Comparison of ENCODE assay signal across 9 cellular contexts in the genomic region with DNA sequence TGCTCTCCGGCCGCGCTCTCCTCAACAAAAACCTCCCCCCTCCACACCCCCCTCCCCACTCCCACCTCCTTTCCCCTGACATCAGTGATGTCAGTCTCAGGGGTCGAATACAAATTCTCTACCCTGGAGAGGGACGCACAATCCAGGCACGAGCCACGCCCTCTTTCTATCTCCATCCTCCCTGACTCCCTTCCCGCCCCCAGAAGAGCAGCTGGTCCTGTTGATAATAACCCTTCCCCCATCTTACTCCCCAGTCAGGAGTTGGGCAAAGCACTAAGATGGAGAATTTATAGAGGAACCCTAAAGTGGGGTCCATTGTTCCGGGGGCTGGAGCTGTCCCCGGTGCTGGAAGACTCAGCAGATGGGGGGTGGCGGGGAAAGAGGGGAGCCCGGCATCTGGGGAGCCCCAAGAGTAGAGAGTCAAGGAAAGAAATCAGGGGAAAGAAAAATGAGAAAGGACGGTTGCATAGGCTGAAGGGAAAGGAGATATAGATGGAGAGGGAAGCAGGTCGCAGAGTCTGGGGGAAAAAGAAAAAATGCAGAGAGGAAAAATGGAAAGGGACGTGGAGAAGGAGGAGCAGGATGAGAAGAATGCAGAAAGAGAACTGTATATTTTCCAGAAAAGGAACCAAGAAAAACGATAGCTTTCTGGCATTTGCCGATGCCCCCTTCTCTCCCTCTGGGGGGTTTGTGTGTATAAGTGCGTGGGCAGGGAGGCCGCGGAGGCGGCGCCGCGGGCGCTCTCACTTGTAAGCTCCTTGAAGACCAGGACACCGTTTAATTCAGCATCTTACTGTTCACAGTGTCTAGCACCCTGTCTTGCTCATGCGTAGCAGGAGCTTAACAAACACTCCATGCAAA. TPM values are rescaled to one million over a fixed set of nuclear protein-coding genes. Genes with fewer than 3 reads are reported as not detected.
DNase-seq lines count a peak whose midpoint lies in the region; FAIRE-seq and TF ChIP-seq lines count a peak whose summit lies in the region.
"Had no signal": no experiment of that assay in that cellular context is flagged by ENCODE, and none has a peak within 500 bp of the region (broad histone marks: within the 10 kb centered on the region; RNA-seq: fewer than 3 reads in every experiment).

CELF3 (minus strand) TSS at position 33 of the 861 bp plus-strand sequence. CDS start 783 bp downstream, outside the sequence.

- TF ChIP-seq EP300 in esophagus muscularis mucosa (IDR thresholded peaks at IDR 0.05) = no peak

- no peak within 1 kb of the TSS for H3K4me3 Mint-ChIP-seq in activated CD4-positive, alpha-beta memory T cell treated with anti-CD3 and anti-CD28 coated beads for 36 hours

- peaks cover 20% of the 10 kb centered on the region for H3K27me3 ChIP-seq in effector memory CD4-positive, alpha-beta T cell (replicated peaks; ENCODE audit: control insufficient read depth, insufficient read depth, low read length, poor library complexity, severe bottlenecking)
- peaks cover 0 to 29% (median 4%) of the 10 kb centered on the region in 4 donors for H3K27me3 ChIP-seq in esophagus muscularis mucosa

- peaks cover 13% of the 10 kb centered on the region for H3K4me1 ChIP-seq in effector memory CD4-positive, alpha-beta T cell (ENCODE audit: control insufficient read depth, insufficient read depth, low read length, poor library complexity, severe bottlenecking)
- H3K4me1 ChIP-seq in esophagus muscularis mucosa = peaks cover 40 to 53% (median 48%) of the 10 kb centered on the region in 4 donors

- no peak within 1 kb of the TSS for H3K27ac Mint-ChIP-seq in activated CD4-positive, alpha-beta memory T cell treated with anti-CD3 and anti-CD28 coated beads for 36 hours

- no peaks in the 10 kb centered on the region for H3K36me3 Mint-ChIP-seq in activated CD4-positive, alpha-beta memory T cell treated with anti-CD3 and anti-CD28 coated beads for 36 hours

- CTCF ChIA-PET in activated CD4-positive, alpha-beta memory T cell treated with anti-CD3 and anti-CD28 coated beads for 36 hours (lab: Charles Lee) = interaction anchor here (1.0 kb wide), 1 partner anchor 284 kb away, joined by 3 read pairs; no protein-coding TSS in a partner anchor

- no peak for TF ChIP-seq CTCF in esophagus muscularis mucosa (IDR thresholded peaks at IDR 0.05)

- no peaks in the 10 kb centered on the region for H3K9me3 ChIP-seq in effector memory CD4-positive, alpha-beta T cell (ENCODE audit: control insufficient read depth, low read length)
- H3K9me3 ChIP-seq in esophagus muscularis mucosa = no peaks in the 10 kb centered on the region

- H3K9me3 Mint-ChIP-seq in activated CD4-positive, alpha-beta memory T cell treated with anti-CD3 and anti-CD28 coated beads for 36 hours = no peaks in the 10 kb centered on the region

- no peak within 1 kb of the TSS for H3K27ac ChIP-seq in effector memory CD4-positive, alpha-beta T cell (ENCODE audit: insufficient read depth, low read length, poor library complexity, severe bottlenecking)
- H3K27ac ChIP-seq in esophagus muscularis mucosa (replicated peaks in 1 of 4) = no peak within 1 kb of the TSS

- no peak for TF ChIP-seq POLR2A in esophagus muscularis mucosa (IDR thresholded peaks at IDR 0.05; ENCODE audit: low read depth)

- intact Hi-C loops in activated CD4-positive, alpha-beta memory T cell treated with anti-CD3 and anti-CD28 coated beads for 36 hours (cut with micrococcal nuclease) = no loop called here
- intact Hi-C loops in esophagus muscularis mucosa (cut with DNase I) = no loop called here

- no peak within 1 kb of the TSS for H3K4me3 ChIP-seq in effector memory CD4-positive, alpha-beta T cell (ENCODE audit: insufficient read depth, low read depth, low read length, poor library complexity, severe bottlenecking)
- H3K4me3 ChIP-seq in esophagus muscularis mucosa = peak within 1 kb of the TSS in 1 of 4 donors; percentile 0

- WGBS in esophagus muscularis mucosa = 5% methylated on average over 27 of the region's 27 CpGs

- DNase-seq in DMS79 (lab: John Stamatoyannopoulos, UW) = peak; percentile 98
- peak; percentile 94 for DNase-seq in NCI-H146 treated with DMSO at 0.1 percent for 48 hours (lab: John Stamatoyannopoulos, UW; ENCODE audit: unreplicated experiment)
- DNase-seq in activated CD4-positive, alpha-beta memory T cell treated with anti-CD3 and anti-CD28 coated beads for 36 hours = peak; percentile 30
- no peak for DNase-seq in GF-D8 (lab: John Stamatoyannopoulos, UW)
- DNase-seq in effector memory CD4-positive, alpha-beta T cell = no peak
- no peak for DNase-seq in SKM-1 treated with dmso at 0.1 percent for 144 hours (lab: John Stamatoyannopoulos, UW; ENCODE audit: unreplicated experiment)
- DNase-seq in esophagus muscularis mucosa (ENCODE audit: extremely low spot score) = no peak

- no peaks in the 10 kb centered on the region for H3K36me3 ChIP-seq in effector memory CD4-positive, alpha-beta T cell (ENCODE audit: control insufficient read depth, insufficient read depth, low read length)
- no peaks in the 10 kb centered on the region for H3K36me3 ChIP-seq in esophagus muscularis mucosa

- FAIRE-seq in islet of Langerhans (lab: Jason Lieb, UNC) = peak; percentile 68
- FAIRE-seq: endometrium had no signal

- H3K4me1 Mint-ChIP-seq in activated CD4-positive, alpha-beta memory T cell treated with anti-CD3 and anti-CD28 coated beads for 36 hours (ENCODE audit: low read depth) = peaks cover 25% of the 10 kb centered on the region

- peaks cover 55% of the 10 kb centered on the region for H3K27me3 Mint-ChIP-seq in activated CD4-positive, alpha-beta memory T cell treated with anti-CD3 and anti-CD28 coated beads for 36 hours

- POLR2A ChIA-PET in activated CD4-positive, alpha-beta memory T cell treated with anti-CD3 and anti-CD28 coated beads for 36 hours (lab: Charles Lee) = no interaction called here

RNA-seq across cellular contexts. Expression of gene CELF3, which starts in this region (rescaled TPM):
- total RNA-seq in activated CD4-positive, alpha-beta memory T cell treated with anti-CD3 and anti-CD28 coated beads for 36 hours = not detected
- total RNA-seq in esophagus muscularis mucosa = 1 to 10 TPM in 1 of 4 donors, under 1 TPM in 3; 0.23 to 1.0 (median 0.58) TPM

Comparison
In these comparisons a context has a peak if more than half of its experiments do, and no peak if none do; other contexts are left out.
1. Peak in DNase-seq in activated CD4-positive, alpha-beta memory T cell treated with anti-CD3 and anti-CD28 coated beads for 36 hours; RNA of the gene not detected or under 1 TPM.
2. DNase-seq: peak in DMS79 (single experiment) and NCI-H146 treated with DMSO at 0.1 percent for 48 hours (single experiment); none in GF-D8 (single experiment), effector memory CD4-positive, alpha-beta T cell (0 of 3), SKM-1 treated with dmso at 0.1 percent for 144 hours (single experiment) and esophagus muscularis mucosa (single experiment).